ENCODE assay signal across 15 cellular contexts in genomic region chr13:46185634-46186033, GRCh38. TPM values are rescaled to one million over a fixed set of nuclear protein-coding genes. Genes with fewer than 3 reads are reported as not detected.
"Had no signal": no experiment of that assay in that cellular context is flagged by ENCODE, and none has a peak within 500 bp of the region (broad histone marks: within the 10 kb centered on the region; RNA-seq: fewer than 3 reads in every experiment).

No MANE protein-coding gene starts in this region.

- H3K27me3 Mint-ChIP-seq: naive thymus-derived CD4-positive, alpha-beta T cell had no signal

- ATAC-seq: naive thymus-derived CD4-positive, alpha-beta T cell; pancreas; right lobe of liver had no signal

- H3K9me3 ChIP-seq: ascending aorta, esophagus muscularis mucosa, pancreas, right lobe of liver, thoracic aorta, upper lobe of left lung had no signal

- H3K36me3 ChIP-seq: ascending aorta, esophagus muscularis mucosa, pancreas, right lobe of liver, thoracic aorta, upper lobe of left lung had no signal

- H3K27me3 ChIP-seq: ascending aorta, esophagus muscularis mucosa, pancreas, right lobe of liver, upper lobe of left lung had no signal

- DNase-seq: activated CD4-positive, alpha-beta T cell treated with anti-CD3 and anti-CD28 coated beads for 48 hours; activated naive CD4-positive, alpha-beta T cell treated with Interleukin-2 at 50 U/mL for 16 hours; mesendoderm; naive thymus-derived CD4-positive, alpha-beta T cell; pancreas; right lobe of liver; small intestine; stimulated activated CD4-positive, alpha-beta T cell treated with anti-CD3 and anti-CD28 coated beads, Interleukin-4, amount 100 ng/mL, for 1 hour; upper lobe of left lung had no signal

- H3K4me3 ChIP-seq: ascending aorta, coronary artery, esophagus muscularis mucosa, pancreas, right lobe of liver, thoracic aorta, upper lobe of left lung had no signal

- H3K9me3 Mint-ChIP-seq: activated T-helper 2 cell treated with anti-CD3 and anti-CD28 coated beads, Interferon-gamma antibody, Interleukin-2, Interleukin-4, amounts not matched to agents 10 μg/mL and 5 μg/mL and 100 μg/mL, durations not matched to agents 14 hours and 24 hours and 36 hours; naive thymus-derived CD4-positive, alpha-beta T cell had no signal

- H3K4me1 ChIP-seq: ascending aorta, esophagus muscularis mucosa, pancreas, right lobe of liver had no signal

- H3K27ac ChIP-seq: ascending aorta, coronary artery, esophagus muscularis mucosa, pancreas, right lobe of liver, thoracic aorta had no signal

RNA-seq across cellular contexts. Expression of gene LRRC63, which starts 26.1 kb away (rescaled TPM):
- total RNA-seq: ascending aorta, lower leg skin had no signal
